In the genomic region with DNA sequence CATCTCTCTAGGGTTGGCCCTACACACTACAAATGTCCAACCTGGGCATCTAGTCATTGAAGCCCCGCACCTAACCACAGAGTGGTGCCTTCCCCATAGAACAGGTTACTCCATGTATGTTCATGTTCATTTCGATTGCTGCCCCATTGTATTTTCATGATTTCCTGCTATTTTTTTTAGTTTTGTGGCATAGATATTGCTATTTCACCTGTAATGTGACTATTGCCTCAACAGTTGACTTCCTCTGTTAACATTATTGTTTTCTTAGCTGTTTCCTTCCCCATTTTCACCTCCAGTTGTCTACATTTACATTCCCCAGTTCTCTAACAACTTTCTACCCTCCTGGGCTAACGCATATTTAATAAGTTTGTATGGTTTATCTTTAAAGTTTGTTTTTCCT, we compare ENCODE assay signal across 14 cellular contexts.
A peak's percentile ranks its signal among the peaks of the same experiment; 100 is the strongest.
DNase-seq lines count a peak whose midpoint lies in the region; ATAC-seq, FAIRE-seq and TF ChIP-seq lines count a peak whose summit lies in the region.
"Had no signal": no experiment of that assay in that cellular context is flagged by ENCODE, and none has a peak within 500 bp of the region (broad histone marks: within the 10 kb centered on the region; RNA-seq: fewer than 3 reads in every experiment).

No MANE protein-coding gene starts in this region.

- H3K27ac Mint-ChIP-seq in natural killer cell: no peak overlapping the region
- H3K27ac Mint-ChIP-seq in activated T-helper 17 cell treated with anti-CD3 and anti-CD28 coated beads, Interleukin-2, amount 50 U/mL, for 72 hours: no peak overlapping the region
- H3K27ac Mint-ChIP-seq: CD4-positive, CD25-positive, alpha-beta regulatory T cell; HFFc6 had no signal

- H3K9me3 ChIP-seq in OCI-LY1 (ENCODE audit: low read length): no peaks in the 10 kb centered on the region
- H3K9me3 ChIP-seq in endothelial cell of umbilical vein (replicated peaks; ENCODE audit: control insufficient read depth, insufficient read depth, low read length): no peaks in the 10 kb centered on the region
- H3K9me3 ChIP-seq in heart left ventricle: no peaks in the 10 kb centered on the region
- H3K9me3 ChIP-seq: BLaER1 had no signal

- H3K36me3 Mint-ChIP-seq in natural killer cell: no peaks in the 10 kb centered on the region
- no peaks in the 10 kb centered on the region for H3K36me3 Mint-ChIP-seq in activated T-helper 17 cell treated with anti-CD3 and anti-CD28 coated beads, Interleukin-2, amount 50 U/mL, for 72 hours (ENCODE audit: low read depth)
- H3K36me3 Mint-ChIP-seq: CD4-positive, CD25-positive, alpha-beta regulatory T cell had no signal

- CTCF ChIA-PET in endothelial cell of umbilical vein (lab: Charles Lee): interaction anchor here (0.7 kb wide), 2 partner anchors 8 to 476 kb away, joined by 3 read pairs; no protein-coding TSS in a partner anchor

- H3K27me3 ChIP-seq in OCI-LY1 (ENCODE audit: insufficient read depth, low read length) (no peaks in the 10 kb centered on the region), endothelial cell of umbilical vein (ENCODE audit: control insufficient read depth in 2 of 2, insufficient read depth in 2 of 2, low read length in 2 of 2) (no peaks in the 10 kb centered on the region), heart left ventricle (no peaks in the 10 kb centered on the region)
- H3K27me3 ChIP-seq: BLaER1 had no signal

- ATAC-seq in heart left ventricle (no peak), HG03342 (IDR thresholded peaks at IDR 0.05; ENCODE audit: unreplicated experiment) (no peak), natural killer cell (no peak)
- ATAC-seq in activated T-helper 17 cell treated with anti-CD3 and anti-CD28 coated beads, Interleukin-2, amount 50 U/mL, for 72 hours (replicated peaks): no peak
- ATAC-seq: HepG2 had no signal

- H3K4me2 ChIP-seq in OCI-LY1 (ENCODE audit: low read length) (peak overlapping the region; percentile 49; the same call in 1 of the 2 replicates), endothelial cell of umbilical vein (ENCODE audit: insufficient read depth, low read length) (no peak overlapping the region)
- H3K4me2 ChIP-seq: BLaER1 had no signal

- H3K36me3 ChIP-seq in OCI-LY1 (ENCODE audit: insufficient read depth, low read length) (no peaks in the 10 kb centered on the region), endothelial cell of umbilical vein (ENCODE audit: control insufficient read depth in 2 of 2, extremely low read depth in 1 of 2, insufficient read depth in 2 of 2, low read length in 2 of 2) (no peaks in the 10 kb centered on the region), heart left ventricle (no peaks in the 10 kb centered on the region)
- H3K36me3 ChIP-seq: BLaER1 had no signal

- H3F3A ChIP-seq in OCI-LY1 (ENCODE audit: insufficient read depth, low read length): peaks cover 5% of the 10 kb centered on the region; the same call in 1 of the 2 replicates

- TF ChIP-seq POLR2A in endothelial cell of umbilical vein (IDR thresholded peaks at IDR 0.05; ENCODE audit: low read depth, low read length) (no peak), heart left ventricle (IDR thresholded peaks at IDR 0.05) (no peak)

- H3K79me2 ChIP-seq in OCI-LY1 (ENCODE audit: insufficient read depth, low read length): no peaks in the 10 kb centered on the region
- H3K79me2 ChIP-seq in endothelial cell of umbilical vein (ENCODE audit: control insufficient read depth, insufficient read depth, low read length): no peaks in the 10 kb centered on the region

- H3K27ac ChIP-seq in OCI-LY1 (ENCODE audit: low read depth, low read length, poor library complexity, severe bottlenecking) (peak overlapping the region; percentile 93), endothelial cell of umbilical vein (ENCODE audit: insufficient read depth, low read depth, low read length) (no peak overlapping the region), heart left ventricle (no peak overlapping the region)
- H3K27ac ChIP-seq: BLaER1 had no signal

- no peak overlapping the region for H3K4me3 ChIP-seq in OCI-LY1 (ENCODE audit: low read depth, low read length, poor library complexity, severe bottlenecking)
- H3K4me3 ChIP-seq in endothelial cell of umbilical vein (replicated peaks in 1 of 3; ENCODE audit: insufficient read depth in 1 of 3, low read depth in 1 of 3, low read length in 3 of 3): no peak overlapping the region
- H3K4me3 ChIP-seq in heart left ventricle: no peak overlapping the region
- H3K4me3 ChIP-seq: BLaER1 had no signal

- no peak for FAIRE-seq in endothelial cell of umbilical vein (lab: Jason Lieb, UNC)
- FAIRE-seq: HepG2, HTR-8/SVneo had no signal

- H2AFZ ChIP-seq in OCI-LY1 (ENCODE audit: low read length) (no peak overlapping the region), endothelial cell of umbilical vein (ENCODE audit: low read depth, low read length) (no peak overlapping the region)

- DNase-seq in GF-D8 (lab: John Stamatoyannopoulos, UW) (peak; percentile 33), endothelial cell of umbilical vein (ENCODE audit: low read depth, low spot score) (peak; percentile 38), heart left ventricle (no peak), natural killer cell (no peak)
- DNase-seq: CD4-positive, CD25-positive, alpha-beta regulatory T cell; DMS53; HCEC 1CT; HFFc6 had no signal

- no peaks in the 10 kb centered on the region for H3K9me2 ChIP-seq in OCI-LY1 (ENCODE audit: low read depth, low read length)

- intact Hi-C loops in endothelial cell of umbilical vein (cut with micrococcal nuclease): loop anchor here (2.0 kb wide), 1 partner anchor 14 kb away; no protein-coding TSS in a partner anchor
- intact Hi-C loops in heart left ventricle (cut with DNase I): loop anchor here in 9 of 10 donors (2.0 to 10.0 kb wide), 7 partner anchors 132 to 624 kb away; no protein-coding TSS in a partner anchor
- intact Hi-C loops in natural killer cell (cut with micrococcal nuclease): no loop called here

- POLR2A ChIA-PET in endothelial cell of umbilical vein (lab: Charles Lee): no interaction called here

- TF ChIP-seq CTCF in OCI-LY1 (IDR thresholded peaks at IDR 0.05; ENCODE audit: low read length): no peak
- TF ChIP-seq CTCF in endothelial cell of umbilical vein (IDR thresholded peaks at IDR 0.05; ENCODE audit: extremely low read depth in 1 of 2, insufficient read depth in 1 of 2, low read depth in 1 of 2, low read length in 2 of 2): no peak
- TF ChIP-seq CTCF in heart left ventricle (IDR thresholded peaks at IDR 0.05): no peak
- TF ChIP-seq CTCF in natural killer cell (IDR thresholded peaks at IDR 0.05): no peak

- H3K9me3 Mint-ChIP-seq in natural killer cell: peaks cover 0 to 3% of the 10 kb centered on the region in 2 donors
- peaks cover 5% of the 10 kb centered on the region for H3K9me3 Mint-ChIP-seq in activated T-helper 17 cell treated with anti-CD3 and anti-CD28 coated beads, Interleukin-2, amount 50 U/mL, for 72 hours
- H3K9me3 Mint-ChIP-seq: HFFc6 had no signal

- H3K4me3 Mint-ChIP-seq in natural killer cell: no peak overlapping the region
- H3K4me3 Mint-ChIP-seq in activated T-helper 17 cell treated with anti-CD3 and anti-CD28 coated beads, Interleukin-2, amount 50 U/mL, for 72 hours: no peak overlapping the region
- H3K4me3 Mint-ChIP-seq: CD4-positive, CD25-positive, alpha-beta regulatory T cell; HFFc6 had no signal

- H3K9ac ChIP-seq in OCI-LY1 (ENCODE audit: low read length): peak overlapping the region; percentile 37; the same call in 1 of the 2 replicates
- no peak overlapping the region for H3K9ac ChIP-seq in endothelial cell of umbilical vein (replicated peaks; ENCODE audit: extremely low read depth, insufficient read depth, low read length)
- H3K9ac ChIP-seq: BLaER1 had no signal

- dilution Hi-C loops in endothelial cell of umbilical vein (cut with MboI; ENCODE audit: extremely low pct_ligation_motif_present, low sequenced_read_pairs): no loop called here

- H3K27me3 Mint-ChIP-seq in natural killer cell (ENCODE audit: low read depth in 2 of 2): no peaks in the 10 kb centered on the region
- no peaks in the 10 kb centered on the region for H3K27me3 Mint-ChIP-seq in activated T-helper 17 cell treated with anti-CD3 and anti-CD28 coated beads, Interleukin-2, amount 50 U/mL, for 72 hours
- H3K27me3 Mint-ChIP-seq: CD4-positive, CD25-positive, alpha-beta regulatory T cell had no signal

- 81 to 86% (median 84%) methylated on average over 3 of the region's 3 CpGs for WGBS in heart left ventricle, 4 donors

- H3K4me1 ChIP-seq in OCI-LY1 (ENCODE audit: insufficient read depth, low read length, severe bottlenecking) (peaks cover 81% of the 10 kb centered on the region), endothelial cell of umbilical vein (ENCODE audit: control insufficient read depth, extremely low read depth, insufficient read depth, low read length) (peaks cover 20% of the 10 kb centered on the region), heart left ventricle (peaks cover 0 to 33% (median 6%) of the 10 kb centered on the region in 12 donors)

- no peaks in the 10 kb centered on the region for H3K9me1 ChIP-seq in endothelial cell of umbilical vein (replicated peaks; ENCODE audit: control insufficient read depth, extremely low read depth, insufficient read depth, low read length)

- H3K4me1 Mint-ChIP-seq in natural killer cell: no peaks in the 10 kb centered on the region
- H3K4me1 Mint-ChIP-seq in activated T-helper 17 cell treated with anti-CD3 and anti-CD28 coated beads, Interleukin-2, amount 50 U/mL, for 72 hours: no peaks in the 10 kb centered on the region

- no TSS peak for BruUV-seq in endothelial cell of umbilical vein (replicated peaks; lab: Mats Ljungman, UMichigan)

- H4K20me1 ChIP-seq in OCI-LY1 (ENCODE audit: insufficient read depth, low read length) (no peaks in the 10 kb centered on the region), endothelial cell of umbilical vein (replicated peaks; ENCODE audit: control insufficient read depth, extremely low read depth, insufficient read depth, low read length) (no peaks in the 10 kb centered on the region)
- H4K20me1 ChIP-seq: BLaER1 had no signal

TF ChIP-seq in endothelial cell of umbilical vein, 7 proteins besides CTCF, POLR2A, EP300 and RAD21:
- no peak for TF ChIP-seq POLR2AphosphoS5 (IDR thresholded peaks at IDR 0.05; ENCODE audit: insufficient read depth, low read depth, low read length)
- no peak for TF ChIP-seq EZH2 (IDR thresholded peaks at IDR 0.05; ENCODE audit: borderline replicate concordance, low read depth, low read length, severe bottlenecking)
- TF ChIP-seq JUN (IDR thresholded peaks at IDR 0.05; ENCODE audit: borderline replicate concordance, insufficient read depth, insufficient read length, low read depth): no peak
- TF ChIP-seq, protein P1, sequence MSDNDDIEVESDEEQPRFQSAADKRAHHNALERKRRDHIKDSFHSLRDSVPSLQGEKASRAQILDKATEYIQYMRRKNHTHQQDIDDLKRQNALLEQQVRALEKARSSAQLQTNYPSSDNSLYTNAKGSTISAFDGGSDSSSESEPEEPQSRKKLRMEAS (IDR thresholded peaks at IDR 0.05; ENCODE audit: insufficient read depth, insufficient read length): no peak
- no peak for TF ChIP-seq GATA2 (IDR thresholded peaks at IDR 0.05; ENCODE audit: insufficient read depth, insufficient read length, low read depth, low read length)
- no peak for TF ChIP-seq FOS (IDR thresholded peaks at IDR 0.05; ENCODE audit: borderline replicate concordance, insufficient read depth, low read length)
- no peak for TF ChIP-seq MYC (IDR thresholded peaks at IDR 0.05; ENCODE audit: low read depth, low read length)
TF ChIP-seq in endothelial cell of umbilical vein: peak in this region for 0.

Comparison
In these comparisons a context has a peak if more than half of its experiments do, and no peak if none do; other contexts are left out.
1. DNase-seq: peak in GF-D8 (single experiment) and endothelial cell of umbilical vein (single experiment); none in heart left ventricle (0 of 5) and natural killer cell (single experiment).